20 cellular contexts compared by ENCODE assay signal in genomic region chr5:155047818-155048217, GRCh38. TPM values are rescaled to one million over a fixed set of nuclear protein-coding genes. Genes with fewer than 3 reads are reported as not detected.
DNase-seq lines count a peak whose midpoint lies in the region; ATAC-seq, FAIRE-seq and TF ChIP-seq lines count a peak whose summit lies in the region.
"Had no signal": no experiment of that assay in that cellular context is flagged by ENCODE, and none has a peak within 500 bp of the region (broad histone marks: within the 10 kb centered on the region; RNA-seq: fewer than 3 reads in every experiment).

No MANE protein-coding gene starts in this region.

- H3K9me3 Mint-ChIP-seq in GM23338 (peaks cover 6% of the 10 kb centered on the region; the same call in 1 of the 3 replicates), glutamatergic neuron (ENCODE audit: unreplicated experiment) (no peaks in the 10 kb centered on the region)
- H3K9me3 Mint-ChIP-seq: CD4-positive, alpha-beta T cell; HFFc6 had no signal

- no peak overlapping the region for H3K9ac ChIP-seq in SK-N-MC (ENCODE audit: insufficient read length)

- H3K4me1 ChIP-seq in GM23338 (ENCODE audit: insufficient read depth): peaks cover 54% of the 10 kb centered on the region

- TF ChIP-seq CTCF in GM23338 (conservative IDR thresholded peaks at IDR 0.05; ENCODE audit: low read depth in 2 of 2) (no peak), glutamatergic neuron (IDR thresholded peaks at IDR 0.05; ENCODE audit: partially characterized antibody, unreplicated experiment) (no peak)

- FAIRE-seq in urothelium cell line (lab: Jason Lieb, UNC): peak; percentile 56
- FAIRE-seq in frontal cortex (lab: Jason Lieb, UNC): no peak
- FAIRE-seq: A204.1, D721Med, H54 had no signal

- H3K27me3 Mint-ChIP-seq in GM23338 (ENCODE audit: insufficient read depth, low read depth, poor library complexity) (no peaks in the 10 kb centered on the region), glutamatergic neuron (ENCODE audit: unreplicated experiment) (peaks cover 2% of the 10 kb centered on the region)

- no peaks in the 10 kb centered on the region for H3K79me2 ChIP-seq in GM23338 (replicated peaks; ENCODE audit: insufficient read depth)

- no peaks in the 10 kb centered on the region for H4K20me1 ChIP-seq in GM23338 (replicated peaks; ENCODE audit: insufficient read depth)

- H3K36me3 Mint-ChIP-seq in GM23338 (ENCODE audit: low read depth) (no peaks in the 10 kb centered on the region), glutamatergic neuron (ENCODE audit: unreplicated experiment) (no peaks in the 10 kb centered on the region)

- H3K27me3 ChIP-seq in GM23338 (ENCODE audit: insufficient read depth): no peaks in the 10 kb centered on the region

- H3K9me2 ChIP-seq in GM23338 (ENCODE audit: insufficient read depth): peaks cover 22% of the 10 kb centered on the region; the same call in 1 of the 2 replicates

- H3K36me3 ChIP-seq in GM23338 (ENCODE audit: insufficient read depth) (no peaks in the 10 kb centered on the region), SK-N-MC (ENCODE audit: insufficient read depth, low read length) (no peaks in the 10 kb centered on the region)

- H3K9me3 ChIP-seq in SK-N-MC (ENCODE audit: low read depth, low read length): no peaks in the 10 kb centered on the region
- H3K9me3 ChIP-seq: Caco-2 had no signal

- H3K4me1 Mint-ChIP-seq in GM23338 (peaks cover 60% of the 10 kb centered on the region), glutamatergic neuron (ENCODE audit: low read depth, unreplicated experiment) (no peaks in the 10 kb centered on the region)

- H3K27ac ChIP-seq in GM23338 (ENCODE audit: low read depth) (no peak overlapping the region), SK-N-MC (peak overlapping the region; percentile 68; the same call in 1 of the 2 replicates)
- H3K27ac ChIP-seq: C4-2B had no signal

- H3K4me3 ChIP-seq in GM23338 (no peak overlapping the region), SK-N-MC (no peak overlapping the region)

- no peak overlapping the region for H3K27ac Mint-ChIP-seq in GM23338
- H3K27ac Mint-ChIP-seq in glutamatergic neuron (ENCODE audit: unreplicated experiment): peak overlapping the region; percentile 48
- H3K27ac Mint-ChIP-seq: CD4-positive, alpha-beta T cell; HFFc6 had no signal

- no peak for ATAC-seq in GM23338
- ATAC-seq: HCT116 had no signal

- no peak overlapping the region for H3K4me2 ChIP-seq in GM23338

- no peak overlapping the region for H2AFZ ChIP-seq in GM23338

- H3F3A ChIP-seq in GM23338 (replicated peaks; ENCODE audit: low read depth): no peaks in the 10 kb centered on the region

- peak; percentile 23 for DNase-seq in GM23338 (ENCODE audit: low spot score)
- no peak for DNase-seq in SK-N-MC (ENCODE audit: low read depth, low spot score)
- no peak for DNase-seq in glutamatergic neuron
- no peak for DNase-seq in urothelium cell line (ENCODE audit: low spot score)
- no peak for DNase-seq in NCI-H2107 treated with DMSO at 0.1 percent for 48 hours (lab: John Stamatoyannopoulos, UW; ENCODE audit: unreplicated experiment)
- no peak for DNase-seq in DMS153 (lab: John Stamatoyannopoulos, UW)
- no peak for DNase-seq in frontal cortex (ENCODE audit: low spot score in 2 of 2)
- DNase-seq: AML-193; Caco-2; CD4-positive, alpha-beta T cell; DMS79; GF-D8; HFFc6; KG1 had no signal

- no peak overlapping the region for H3K4me3 Mint-ChIP-seq in GM23338
- no peak overlapping the region for H3K4me3 Mint-ChIP-seq in glutamatergic neuron (ENCODE audit: unreplicated experiment)
- H3K4me3 Mint-ChIP-seq: CD4-positive, alpha-beta T cell; HFFc6 had no signal

TF ChIP-seq in GM23338, 12 proteins besides CTCF, POLR2A, EP300 and RAD21:
- TF ChIP-seq, protein P1, sequence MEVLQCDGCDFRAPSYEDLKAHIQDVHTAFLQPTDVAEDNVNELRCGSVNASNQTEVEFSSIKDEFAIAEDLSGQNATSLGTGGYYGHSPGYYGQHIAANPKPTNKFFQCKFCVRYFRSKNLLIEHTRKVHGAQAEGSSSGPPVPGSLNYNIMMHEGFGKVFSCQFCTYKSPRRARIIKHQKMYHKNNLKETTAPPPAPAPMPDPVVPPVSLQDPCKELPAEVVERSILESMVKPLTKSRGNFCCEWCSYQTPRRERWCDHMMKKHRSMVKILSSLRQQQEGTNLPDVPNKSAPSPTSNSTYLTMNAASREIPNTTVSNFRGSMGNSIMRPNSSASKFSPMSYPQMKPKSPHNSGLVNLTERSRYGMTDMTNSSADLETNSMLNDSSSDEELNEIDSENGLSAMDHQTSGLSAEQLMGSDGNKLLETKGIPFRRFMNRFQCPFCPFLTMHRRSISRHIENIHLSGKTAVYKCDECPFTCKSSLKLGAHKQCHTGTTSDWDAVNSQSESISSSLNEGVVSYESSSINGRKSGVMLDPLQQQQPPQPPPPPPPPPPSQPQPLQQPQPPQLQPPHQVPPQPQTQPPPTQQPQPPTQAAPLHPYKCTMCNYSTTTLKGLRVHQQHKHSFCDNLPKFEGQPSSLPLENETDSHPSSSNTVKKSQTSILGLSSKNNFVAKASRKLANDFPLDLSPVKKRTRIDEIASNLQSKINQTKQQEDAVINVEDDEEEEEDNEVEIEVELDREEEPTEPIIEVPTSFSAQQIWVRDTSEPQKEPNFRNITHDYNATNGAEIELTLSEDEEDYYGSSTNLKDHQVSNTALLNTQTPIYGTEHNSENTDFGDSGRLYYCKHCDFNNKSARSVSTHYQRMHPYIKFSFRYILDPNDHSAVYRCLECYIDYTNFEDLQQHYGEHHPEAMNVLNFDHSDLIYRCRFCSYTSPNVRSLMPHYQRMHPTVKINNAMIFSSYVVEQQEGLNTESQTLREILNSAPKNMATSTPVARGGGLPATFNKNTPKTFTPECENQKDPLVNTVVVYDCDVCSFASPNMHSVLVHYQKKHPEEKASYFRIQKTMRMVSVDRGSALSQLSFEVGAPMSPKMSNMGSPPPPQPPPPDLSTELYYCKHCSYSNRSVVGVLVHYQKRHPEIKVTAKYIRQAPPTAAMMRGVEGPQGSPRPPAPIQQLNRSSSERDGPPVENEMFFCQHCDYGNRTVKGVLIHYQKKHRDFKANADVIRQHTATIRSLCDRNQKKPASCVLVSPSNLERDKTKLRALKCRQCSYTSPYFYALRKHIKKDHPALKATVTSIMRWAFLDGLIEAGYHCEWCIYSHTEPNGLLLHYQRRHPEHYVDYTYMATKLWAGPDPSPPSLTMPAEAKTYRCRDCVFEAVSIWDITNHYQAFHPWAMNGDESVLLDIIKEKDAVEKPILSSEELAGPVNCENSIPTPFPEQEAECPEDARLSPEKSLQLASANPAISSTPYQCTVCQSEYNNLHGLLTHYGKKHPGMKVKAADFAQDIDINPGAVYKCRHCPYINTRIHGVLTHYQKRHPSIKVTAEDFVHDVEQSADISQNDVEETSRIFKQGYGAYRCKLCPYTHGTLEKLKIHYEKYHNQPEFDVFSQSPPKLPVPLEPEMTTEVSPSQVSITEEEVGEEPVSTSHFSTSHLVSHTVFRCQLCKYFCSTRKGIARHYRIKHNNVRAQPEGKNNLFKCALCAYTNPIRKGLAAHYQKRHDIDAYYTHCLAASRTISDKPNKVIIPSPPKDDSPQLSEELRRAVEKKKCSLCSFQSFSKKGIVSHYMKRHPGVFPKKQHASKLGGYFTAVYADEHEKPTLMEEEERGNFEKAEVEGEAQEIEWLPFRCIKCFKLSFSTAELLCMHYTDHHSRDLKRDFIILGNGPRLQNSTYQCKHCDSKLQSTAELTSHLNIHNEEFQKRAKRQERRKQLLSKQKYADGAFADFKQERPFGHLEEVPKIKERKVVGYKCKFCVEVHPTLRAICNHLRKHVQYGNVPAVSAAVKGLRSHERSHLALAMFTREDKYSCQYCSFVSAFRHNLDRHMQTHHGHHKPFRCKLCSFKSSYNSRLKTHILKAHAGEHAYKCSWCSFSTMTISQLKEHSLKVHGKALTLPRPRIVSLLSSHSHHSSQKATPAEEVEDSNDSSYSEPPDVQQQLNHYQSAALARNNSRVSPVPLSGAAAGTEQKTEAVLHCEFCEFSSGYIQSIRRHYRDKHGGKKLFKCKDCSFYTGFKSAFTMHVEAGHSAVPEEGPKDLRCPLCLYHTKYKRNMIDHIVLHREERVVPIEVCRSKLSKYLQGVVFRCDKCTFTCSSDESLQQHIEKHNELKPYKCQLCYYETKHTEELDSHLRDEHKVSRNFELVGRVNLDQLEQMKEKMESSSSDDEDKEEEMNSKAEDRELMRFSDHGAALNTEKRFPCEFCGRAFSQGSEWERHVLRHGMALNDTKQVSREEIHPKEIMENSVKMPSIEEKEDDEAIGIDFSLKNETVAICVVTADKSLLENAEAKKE (CRISPR knock-in tag; IDR thresholded peaks at IDR 0.05): peak; percentile 26; the same call in 1 of the 2 replicates
- no peak for TF ChIP-seq JUNB (IDR thresholded peaks at IDR 0.05; ENCODE audit: unreplicated experiment)
TF ChIP-seq in GM23338: peak in this region for 1.

RNA-seq across cellular contexts. Expression of gene KIF4B, which starts 34.3 kb away (rescaled TPM):
- total RNA-seq in GM23338 (2014; rRNA removed; shearing (Covaris generic)): 0.04 TPM in 1 of 2 replicates, not detected in the other
- polyA plus RNA-seq in GM23338 (2016; fragmentation: Nextera tagmentation; extraction: Ambion mirVana): 0.07 TPM in 1 of 2 replicates, not detected in the other
- not detected for total RNA-seq in glutamatergic neuron (ENCODE audit: unreplicated experiment)
- 0.41 TPM for total RNA-seq in frontal cortex
- total RNA-seq: CD4-positive, alpha-beta T cell had no signal
- polyA plus RNA-seq: BJ had no signal
